3 cellular contexts compared by ENCODE assay signal in genomic region chr13:75869981-75870380, GRCh38.
TF ChIP-seq lines count a peak whose summit lies in the region.

No MANE protein-coding gene starts in this region.

TF ChIP-seq in liver, 16 proteins besides CTCF, POLR2A, EP300 and RAD21 (continued from another document):
- peak; percentile 12 for TF ChIP-seq REST (IDR thresholded peaks at IDR 0.05)
- peak; percentile 35 for TF ChIP-seq NR2F2 (IDR thresholded peaks at IDR 0.05)

TF ChIP-seq in HepG2, 621 proteins besides CTCF, POLR2A, EP300 and RAD21:
- TF ChIP-seq ZNF407 (CRISPR knock-in tag; IDR thresholded peaks at IDR 0.05; ENCODE audit: not compliant biosample characterization) (no peak), ZNF749 (CRISPR knock-in tag; IDR thresholded peaks at IDR 0.05; ENCODE audit: borderline replicate concordance) (no peak), SRSF1 (optimal IDR thresholded peaks at IDR 0.05; ENCODE audit: low read depth, low read length) (no peak), TOPORS (CRISPR knock-in tag; IDR thresholded peaks at IDR 0.05) (no peak), ZNF660 (CRISPR knock-in tag; IDR thresholded peaks at IDR 0.05; ENCODE audit: borderline replicate concordance, low read depth) (no peak), GPN1 (CRISPR knock-in tag; IDR thresholded peaks at IDR 0.05; ENCODE audit: borderline replicate concordance) (no peak), ZNF3 (CRISPR knock-in tag; IDR thresholded peaks at IDR 0.05) (no peak), NCOR1 (IDR thresholded peaks at IDR 0.05; ENCODE audit: borderline replicate concordance, low read length) (no peak), PPARG (CRISPR knock-in tag; conservative IDR thresholded peaks at IDR 0.05) (no peak), ELF4 (CRISPR knock-in tag; IDR thresholded peaks at IDR 0.05; ENCODE audit: borderline replicate concordance) (no peak), ATF3 (CRISPR knock-in tag; IDR thresholded peaks at IDR 0.05) (no peak), MLLT10 (CRISPR knock-in tag; IDR thresholded peaks at IDR 0.05) (no peak), BHLHE40 (IDR thresholded peaks at IDR 0.05; ENCODE audit: low read length) (no peak), PHF5A (CRISPR knock-in tag; IDR thresholded peaks at IDR 0.05; ENCODE audit: low read depth, unreplicated experiment) (no peak), THAP7 (CRISPR knock-in tag; IDR thresholded peaks at IDR 0.05) (no peak), ZNF703 (CRISPR knock-in tag; IDR thresholded peaks at IDR 0.05; ENCODE audit: borderline replicate concordance) (no peak), PBX2 (CRISPR knock-in tag; IDR thresholded peaks at IDR 0.05) (no peak)

TF ChIP-seq in WTC11, 78 proteins besides CTCF, POLR2A, EP300 and RAD21 (continued from another document):
- TF ChIP-seq ZNF532 (CRISPR knock-in tag; IDR thresholded peaks at IDR 0.05; ENCODE audit: borderline replicate concordance), result no peak
- no peak for TF ChIP-seq NR3C1 (CRISPR knock-in tag; conservative IDR thresholded peaks at IDR 0.05; ENCODE audit: low read depth)
- no peak for TF ChIP-seq ZNF317 (CRISPR knock-in tag; IDR thresholded peaks at IDR 0.05; ENCODE audit: borderline replicate concordance, low read depth)
- no peak for TF ChIP-seq SMAD3 (CRISPR knock-in tag; IDR thresholded peaks at IDR 0.05; ENCODE audit: borderline replicate concordance)
- TF ChIP-seq ZNF121 (CRISPR knock-in tag; IDR thresholded peaks at IDR 0.05), result no peak
- no peak for TF ChIP-seq PREB (CRISPR knock-in tag; IDR thresholded peaks at IDR 0.05; ENCODE audit: borderline replicate concordance)
- TF ChIP-seq MYBL2 (CRISPR knock-in tag; IDR thresholded peaks at IDR 0.05), result no peak
- TF ChIP-seq KAT7 (CRISPR knock-in tag; IDR thresholded peaks at IDR 0.05; ENCODE audit: borderline replicate concordance), result no peak
- no peak for TF ChIP-seq TP53 (CRISPR knock-in tag; IDR thresholded peaks at IDR 0.05)
TF ChIP-seq in WTC11: peak in this region for 0.
